Comparison of ENCODE assay signal across 1 cellular context in genomic region chr20:13648872-13649271, GRCh38.
TF ChIP-seq lines count a peak whose summit lies in the region.

No MANE protein-coding gene starts in this region.

TF ChIP-seq in GM23338, 12 proteins besides CTCF, POLR2A, EP300 and RAD21 (continued from another document):
- no peak for TF ChIP-seq REST (IDR thresholded peaks at IDR 0.05; ENCODE audit: unreplicated experiment)
- TF ChIP-seq ZNF331 (CRISPR knock-in tag; IDR thresholded peaks at IDR 0.05; ENCODE audit: low read depth): no peak
- TF ChIP-seq ZNF114 (CRISPR knock-in tag; IDR thresholded peaks at IDR 0.05): no peak
- TF ChIP-seq ZNF462 (CRISPR knock-in tag; IDR thresholded peaks at IDR 0.05): no peak
- no peak for TF ChIP-seq NANOG (IDR thresholded peaks at IDR 0.05; ENCODE audit: borderline replicate concordance)
- TF ChIP-seq STAT1 (IDR thresholded peaks at IDR 0.05; ENCODE audit: unreplicated experiment): no peak
- no peak for TF ChIP-seq EZH2 (IDR thresholded peaks at IDR 0.05; ENCODE audit: low read depth, unreplicated experiment)
TF ChIP-seq in GM23338: peak in this region for 0.
